Comparison of ENCODE assay signal across 10 cellular contexts in genomic region chr16:89345663-89346150, GRCh38.
DNase-seq lines count a peak whose midpoint lies in the region; ATAC-seq and TF ChIP-seq lines count a peak whose summit lies in the region.
"Had no signal": no experiment of that assay in that cellular context is flagged by ENCODE, and none has a peak within 500 bp of the region (broad histone marks: within the 10 kb centered on the region; RNA-seq: fewer than 3 reads in every experiment).

No MANE protein-coding gene starts in this region.

- no peak for DNase-seq in activated T-cell treated with anti-CD3 and anti-CD28 coated beads, Interleukin-2, amount 50 U/mL, for 24 hours
- DNase-seq in activated T-cell treated with anti-CD3 and anti-CD28 coated beads, Interleukin-2, amount 50 U/mL, for 4 hours = no peak
- peak; percentile 6 for DNase-seq in PC-3
- DNase-seq in stomach = peak; percentile 61
- no peak for DNase-seq in RKO (ENCODE audit: low spot score)
- DNase-seq: T-cell had no signal

- peaks cover 94% of the 10 kb centered on the region for H3K79me2 ChIP-seq in PC-3 (ENCODE audit: low read length)

- H3F3A ChIP-seq in PC-3 (ENCODE audit: low read length, unreplicated experiment) = no peaks in the 10 kb centered on the region

- no peak overlapping the region for H3K4me3 Mint-ChIP-seq in activated T-cell treated with anti-CD3 and anti-CD28 coated beads, Interleukin-2, amount 50 U/mL, for 24 hours
- no peak overlapping the region for H3K4me3 Mint-ChIP-seq in activated T-cell treated with anti-CD3 and anti-CD28 coated beads, Interleukin-2, amount 50 U/mL, for 4 hours
- H3K4me3 Mint-ChIP-seq: IgD-negative memory B cell had no signal

- peaks cover 89% of the 10 kb centered on the region for H3K4me1 Mint-ChIP-seq in activated T-cell treated with anti-CD3 and anti-CD28 coated beads, Interleukin-2, amount 50 U/mL, for 24 hours (ENCODE audit: low read depth)
- peaks cover 88% of the 10 kb centered on the region for H3K4me1 Mint-ChIP-seq in activated T-cell treated with anti-CD3 and anti-CD28 coated beads, Interleukin-2, amount 50 U/mL, for 4 hours (ENCODE audit: low read depth)

- TF ChIP-seq CTCF in PC-3 (conservative IDR thresholded peaks at IDR 0.05; ENCODE audit: low read depth, low read length) (no peak), stomach (IDR thresholded peaks at IDR 0.05) (no peak)

- no peaks in the 10 kb centered on the region for H3K9me2 ChIP-seq in PC-3 (replicated peaks; ENCODE audit: low read length)

- H3K27me3 ChIP-seq in PC-3 (ENCODE audit: low read length) (no peaks in the 10 kb centered on the region), iPS-18a (ENCODE audit: control insufficient read depth, insufficient read depth, low read length) (no peaks in the 10 kb centered on the region), stomach (no peaks in the 10 kb centered on the region)

- H3K36me3 Mint-ChIP-seq in activated T-cell treated with anti-CD3 and anti-CD28 coated beads, Interleukin-2, amount 50 U/mL, for 24 hours (ENCODE audit: low read depth) = peaks cover 55% of the 10 kb centered on the region
- H3K36me3 Mint-ChIP-seq in activated T-cell treated with anti-CD3 and anti-CD28 coated beads, Interleukin-2, amount 50 U/mL, for 4 hours (ENCODE audit: insufficient read depth) = peaks cover 4% of the 10 kb centered on the region

- H3K36me3 ChIP-seq in PC-3 (ENCODE audit: low read depth, low read length) (no peaks in the 10 kb centered on the region), iPS-18a (ENCODE audit: control insufficient read depth, low read depth, low read length) (no peaks in the 10 kb centered on the region), stomach (peaks cover 0 to 5% (median 2%) of the 10 kb centered on the region in 4 donors)

- POLR2A ChIA-PET in PC-3 (lab: Charles Lee; ENCODE audit: unreplicated experiment) = interaction anchor here (0.6 kb wide), 1 partner anchor 19 kb away, joined by 4 read pairs; no protein-coding TSS in a partner anchor

- H3K9me3 Mint-ChIP-seq in activated T-cell treated with anti-CD3 and anti-CD28 coated beads, Interleukin-2, amount 50 U/mL, for 24 hours = no peaks in the 10 kb centered on the region
- no peaks in the 10 kb centered on the region for H3K9me3 Mint-ChIP-seq in activated T-cell treated with anti-CD3 and anti-CD28 coated beads, Interleukin-2, amount 50 U/mL, for 4 hours
- H3K9me3 Mint-ChIP-seq: IgD-negative memory B cell, T-cell had no signal

- CTCF ChIA-PET in PC-3 (lab: Charles Lee) = no interaction called here

- ATAC-seq in activated T-cell treated with anti-CD3 and anti-CD28 coated beads, Interleukin-2, amount 50 U/mL, for 4 hours = no peak
- ATAC-seq in PC-3 = no peak
- ATAC-seq in HG03565 (IDR thresholded peaks at IDR 0.05; ENCODE audit: unreplicated experiment) = no peak
- no peak for ATAC-seq in GM19452 (IDR thresholded peaks at IDR 0.05; ENCODE audit: unreplicated experiment)
- ATAC-seq: T-cell had no signal

- H3K9ac ChIP-seq in PC-3 (ENCODE audit: low read length) (no peak overlapping the region), iPS-18a (ENCODE audit: low read length) (no peak overlapping the region)

- peaks cover 19% of the 10 kb centered on the region; the same call in 1 of the 2 replicates for H4K20me1 ChIP-seq in PC-3 (ENCODE audit: low read length)

- peak overlapping the region; percentile 16; the same call in 1 of the 2 replicates for H3K27ac ChIP-seq in PC-3 (ENCODE audit: low read length)
- H3K27ac ChIP-seq in iPS-18a (ENCODE audit: low read length) = peak overlapping the region; percentile 32
- peak overlapping the region; percentile 60 to 80 (median 72) for H3K27ac ChIP-seq in stomach

- H3K4me3 ChIP-seq in PC-3 (ENCODE audit: low read length) = no peak overlapping the region
- H3K4me3 ChIP-seq in iPS-18a (ENCODE audit: low read length) = no peak overlapping the region
- H3K4me3 ChIP-seq in stomach = peak overlapping the region in 1 of 4 donors; percentile 18

- no peak for TF ChIP-seq POLR2A in stomach (IDR thresholded peaks at IDR 0.05)

- WGBS in stomach, 5 donors = 13 to 64% (median 29%) methylated on average over 9 of the region's 9 CpGs

- intact Hi-C loops in PC-3 (cut with micrococcal nuclease) = no loop called here
- intact Hi-C loops in stomach (cut with DNase I; ENCODE audit: low total_unique reads) = loop anchor here (10.0 kb wide), 1 partner anchor 139 kb away; no protein-coding TSS in a partner anchor

- H3K4me2 ChIP-seq in PC-3 (ENCODE audit: low read length) = no peak overlapping the region

- no TSS peak for BruUV-seq in PC-3 (replicated peaks; lab: Mats Ljungman, UMichigan)

- H3K4me1 ChIP-seq in PC-3 (ENCODE audit: insufficient read depth, low read length) = peaks cover 26% of the 10 kb centered on the region
- peaks cover 16% of the 10 kb centered on the region for H3K4me1 ChIP-seq in iPS-18a (ENCODE audit: control insufficient read depth, low read depth, low read length)
- H3K4me1 ChIP-seq in stomach = peaks cover 31 to 64% (median 48%) of the 10 kb centered on the region in 4 donors

- peak overlapping the region; percentile 87 for H3K27ac Mint-ChIP-seq in activated T-cell treated with anti-CD3 and anti-CD28 coated beads, Interleukin-2, amount 50 U/mL, for 24 hours
- H3K27ac Mint-ChIP-seq: T-cell had no signal

- H2AFZ ChIP-seq in PC-3 (ENCODE audit: low read length) = no peak overlapping the region

- no peak for TF ChIP-seq EP300 in stomach (IDR thresholded peaks at IDR 0.05)

- H3K27me3 Mint-ChIP-seq in activated T-cell treated with anti-CD3 and anti-CD28 coated beads, Interleukin-2, amount 50 U/mL, for 24 hours = no peaks in the 10 kb centered on the region
- H3K27me3 Mint-ChIP-seq in activated T-cell treated with anti-CD3 and anti-CD28 coated beads, Interleukin-2, amount 50 U/mL, for 4 hours (ENCODE audit: low read depth) = no peaks in the 10 kb centered on the region
- H3K27me3 Mint-ChIP-seq: IgD-negative memory B cell, T-cell had no signal

- H3K9me3 ChIP-seq in PC-3 (ENCODE audit: low read length) = no peaks in the 10 kb centered on the region
- H3K9me3 ChIP-seq in iPS-18a (ENCODE audit: control insufficient read depth, low read depth, low read length) = no peaks in the 10 kb centered on the region
- no peaks in the 10 kb centered on the region for H3K9me3 ChIP-seq in stomach

Comparison
In these comparisons a context has a peak if more than half of its experiments do, and no peak if none do; other contexts are left out.
1. DNase-seq: peak in PC-3 (single experiment) and stomach (single experiment); none in activated T-cell treated with anti-CD3 and anti-CD28 coated beads, Interleukin-2, amount 50 U/mL, for 24 hours (single experiment), activated T-cell treated with anti-CD3 and anti-CD28 coated beads, Interleukin-2, amount 50 U/mL, for 4 hours (single experiment) and RKO (single experiment).
2. H3K27ac ChIP-seq: peak in every context shown above with its lines; median percentile 72 in stomach; 32 in iPS-18a; 16 in PC-3.